In the genomic region with DNA sequence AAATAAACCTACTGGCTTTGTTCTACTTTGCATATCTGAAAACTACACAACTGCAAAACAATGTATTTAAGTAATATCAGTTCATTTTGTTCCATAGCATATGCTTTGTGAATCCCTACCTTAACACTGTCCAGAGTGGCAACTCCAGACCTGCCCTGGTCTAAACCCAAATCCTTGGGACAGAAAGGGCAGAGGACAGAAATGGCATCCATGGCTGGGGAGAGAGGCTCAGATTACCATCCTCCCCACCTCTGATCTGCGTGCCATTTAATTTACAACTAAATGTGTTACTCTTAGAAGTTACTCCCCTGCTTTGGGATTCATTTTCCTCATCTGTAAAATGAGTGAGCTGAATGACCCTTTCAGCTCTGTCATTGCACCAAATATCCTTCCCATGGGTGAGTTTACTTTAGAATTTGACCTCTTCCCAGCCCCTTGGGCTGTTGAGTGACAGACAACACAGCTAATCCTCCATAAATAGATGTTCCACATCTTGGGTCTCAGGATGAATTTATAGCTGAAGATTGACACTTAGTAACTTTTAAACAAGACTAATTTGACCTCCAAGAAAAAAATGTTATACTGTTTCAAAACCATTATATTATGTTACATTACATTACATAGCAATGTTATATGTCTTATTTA, we compare ENCODE assay signal across 1 cellular context.
TF ChIP-seq lines count a peak whose summit lies in the region.

No MANE protein-coding gene starts in this region.

TF ChIP-seq in GM23338, 12 proteins besides CTCF, POLR2A, EP300 and RAD21 (continued from another document):
- TF ChIP-seq ZNF462 (CRISPR knock-in tag; IDR thresholded peaks at IDR 0.05): no peak
- no peak for TF ChIP-seq STAT1 (IDR thresholded peaks at IDR 0.05; ENCODE audit: unreplicated experiment)
- TF ChIP-seq JUNB (IDR thresholded peaks at IDR 0.05; ENCODE audit: unreplicated experiment): no peak
- no peak for TF ChIP-seq ZNF331 (CRISPR knock-in tag; IDR thresholded peaks at IDR 0.05; ENCODE audit: low read depth)
- no peak for TF ChIP-seq EZH2 (IDR thresholded peaks at IDR 0.05; ENCODE audit: low read depth, unreplicated experiment)
- TF ChIP-seq, protein P1, sequence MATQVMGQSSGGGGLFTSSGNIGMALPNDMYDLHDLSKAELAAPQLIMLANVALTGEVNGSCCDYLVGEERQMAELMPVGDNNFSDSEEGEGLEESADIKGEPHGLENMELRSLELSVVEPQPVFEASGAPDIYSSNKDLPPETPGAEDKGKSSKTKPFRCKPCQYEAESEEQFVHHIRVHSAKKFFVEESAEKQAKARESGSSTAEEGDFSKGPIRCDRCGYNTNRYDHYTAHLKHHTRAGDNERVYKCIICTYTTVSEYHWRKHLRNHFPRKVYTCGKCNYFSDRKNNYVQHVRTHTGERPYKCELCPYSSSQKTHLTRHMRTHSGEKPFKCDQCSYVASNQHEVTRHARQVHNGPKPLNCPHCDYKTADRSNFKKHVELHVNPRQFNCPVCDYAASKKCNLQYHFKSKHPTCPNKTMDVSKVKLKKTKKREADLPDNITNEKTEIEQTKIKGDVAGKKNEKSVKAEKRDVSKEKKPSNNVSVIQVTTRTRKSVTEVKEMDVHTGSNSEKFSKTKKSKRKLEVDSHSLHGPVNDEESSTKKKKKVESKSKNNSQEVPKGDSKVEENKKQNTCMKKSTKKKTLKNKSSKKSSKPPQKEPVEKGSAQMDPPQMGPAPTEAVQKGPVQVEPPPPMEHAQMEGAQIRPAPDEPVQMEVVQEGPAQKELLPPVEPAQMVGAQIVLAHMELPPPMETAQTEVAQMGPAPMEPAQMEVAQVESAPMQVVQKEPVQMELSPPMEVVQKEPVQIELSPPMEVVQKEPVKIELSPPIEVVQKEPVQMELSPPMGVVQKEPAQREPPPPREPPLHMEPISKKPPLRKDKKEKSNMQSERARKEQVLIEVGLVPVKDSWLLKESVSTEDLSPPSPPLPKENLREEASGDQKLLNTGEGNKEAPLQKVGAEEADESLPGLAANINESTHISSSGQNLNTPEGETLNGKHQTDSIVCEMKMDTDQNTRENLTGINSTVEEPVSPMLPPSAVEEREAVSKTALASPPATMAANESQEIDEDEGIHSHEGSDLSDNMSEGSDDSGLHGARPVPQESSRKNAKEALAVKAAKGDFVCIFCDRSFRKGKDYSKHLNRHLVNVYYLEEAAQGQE (IDR thresholded peaks at IDR 0.05; ENCODE audit: unreplicated experiment): no peak
- no peak for TF ChIP-seq ZNF114 (CRISPR knock-in tag; IDR thresholded peaks at IDR 0.05)
- no peak for TF ChIP-seq CREB1 (CRISPR knock-in tag; IDR thresholded peaks at IDR 0.05; ENCODE audit: low read depth)
- no peak for TF ChIP-seq POLR2AphosphoS5 (IDR thresholded peaks at IDR 0.05; ENCODE audit: low read depth)
TF ChIP-seq in GM23338: peak in this region for 0.
